Comparison of ENCODE assay signal across 13 cellular contexts in genomic region chr7:4003536-4003935, GRCh38.
"Had no signal": no experiment of that assay in that cellular context is flagged by ENCODE, and none has a peak within 500 bp of the region (broad histone marks: within the 10 kb centered on the region; RNA-seq: fewer than 3 reads in every experiment).

No MANE protein-coding gene starts in this region.

- DNase-seq: cortex of kidney; effector CD8-positive, alpha-beta T cell; hippocampal formation; occipital lobe; pancreas; right cardiac atrium; small intestine; stimulated activated CD4-positive, alpha-beta T cell treated with anti-CD3 and anti-CD28 coated beads, Interleukin-2, amount 100 ng/mL, for 48 hours; tibial artery; upper lobe of left lung had no signal

- FAIRE-seq: pancreas, small intestine had no signal

- H3K4me1 ChIP-seq: esophagus muscularis mucosa, pancreas, tibial artery had no signal

- ATAC-seq: left lobe of liver, pancreas, right cardiac atrium had no signal

- H3K4me3 ChIP-seq: dorsolateral prefrontal cortex, esophagus muscularis mucosa, pancreas, tibial artery, upper lobe of left lung had no signal

- H3K27ac ChIP-seq: dorsolateral prefrontal cortex, esophagus muscularis mucosa, pancreas, tibial artery, upper lobe of left lung had no signal

- H3K27me3 ChIP-seq: pancreas, tibial artery, upper lobe of left lung had no signal

- H3K9me3 ChIP-seq: esophagus muscularis mucosa, pancreas, tibial artery, upper lobe of left lung had no signal

- H3K36me3 ChIP-seq: esophagus muscularis mucosa, pancreas, tibial artery, upper lobe of left lung had no signal
